ENCODE assay signal across 11 cellular contexts in the genomic region with DNA sequence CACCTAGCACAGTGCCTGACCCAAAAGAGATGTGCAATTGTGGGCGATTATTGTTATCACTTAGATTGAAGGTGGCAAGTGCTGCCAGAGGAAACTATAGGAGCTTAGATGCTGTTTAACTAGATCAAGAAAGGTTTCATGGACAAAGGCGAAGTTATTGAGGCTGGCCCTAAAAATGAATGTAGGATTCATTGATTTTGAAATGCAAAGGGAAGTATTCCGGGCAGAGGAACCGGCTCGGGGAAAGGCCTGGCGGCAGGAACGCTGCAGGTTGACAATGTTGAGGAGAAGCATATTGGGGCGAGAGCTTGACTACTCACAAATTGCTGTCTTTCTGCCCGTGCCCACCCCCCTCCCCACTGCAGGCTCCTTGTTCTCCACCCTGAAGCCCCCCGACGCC. TPM values are rescaled to one million over a fixed set of nuclear protein-coding genes. Genes with fewer than 3 reads are reported as not detected.
DNase-seq lines count a peak whose midpoint lies in the region; ATAC-seq, FAIRE-seq and TF ChIP-seq lines count a peak whose summit lies in the region.
"Had no signal": no experiment of that assay in that cellular context is flagged by ENCODE, and none has a peak within 500 bp of the region (broad histone marks: within the 10 kb centered on the region; RNA-seq: fewer than 3 reads in every experiment).

No MANE protein-coding gene starts in this region.

- DNase-seq in activated naive CD8-positive, alpha-beta T cell treated with anti-CD3 and anti-CD28 coated beads for 36 hours = no peak
- DNase-seq in activated naive CD8-positive, alpha-beta T cell treated with anti-CD3 and anti-CD28 coated beads, Interleukin-2, amount 50 U/mL, for 24 hours = no peak
- DNase-seq in keratinocyte (ENCODE audit: low read depth, low spot score) = no peak
- DNase-seq in stomach = no peak
- DNase-seq in effector CD4-positive, alpha-beta T cell = no peak
- no peak for DNase-seq in T1000 (lab: John Stamatoyannopoulos, UW)
- no peak for DNase-seq in stimulated activated CD4-positive, alpha-beta T cell treated with anti-CD3 and anti-CD28 coated beads, Interleukin-15, amount 100 ng/mL, for 24 hours

- H3K27ac ChIP-seq in keratinocyte (ENCODE audit: control insufficient read depth, insufficient read depth, low read length) = no peak overlapping the region
- no peak overlapping the region for H3K27ac ChIP-seq in stomach
- H3K27ac ChIP-seq: heart left ventricle had no signal

- no peak for TF ChIP-seq EP300 in stomach (IDR thresholded peaks at IDR 0.05)

- H3K27me3 Mint-ChIP-seq in activated naive CD8-positive, alpha-beta T cell = peaks cover 45% of the 10 kb centered on the region
- H3K27me3 Mint-ChIP-seq in activated naive CD8-positive, alpha-beta T cell treated with anti-CD3 and anti-CD28 coated beads for 36 hours = peaks cover 76% of the 10 kb centered on the region
- H3K27me3 Mint-ChIP-seq in activated naive CD8-positive, alpha-beta T cell treated with anti-CD3 and anti-CD28 coated beads, Interleukin-2, amount 50 U/mL, for 24 hours = peaks cover 60% of the 10 kb centered on the region

- no peak for TF ChIP-seq POLR2A in stomach (IDR thresholded peaks at IDR 0.05)

- H3K4me1 Mint-ChIP-seq in activated naive CD8-positive, alpha-beta T cell (ENCODE audit: low read depth) = peaks cover 13% of the 10 kb centered on the region
- peaks cover 6% of the 10 kb centered on the region for H3K4me1 Mint-ChIP-seq in activated naive CD8-positive, alpha-beta T cell treated with anti-CD3 and anti-CD28 coated beads for 36 hours
- H3K4me1 Mint-ChIP-seq in activated naive CD8-positive, alpha-beta T cell treated with anti-CD3 and anti-CD28 coated beads, Interleukin-2, amount 50 U/mL, for 24 hours = peaks cover 10% of the 10 kb centered on the region

- intact Hi-C loops in stomach (cut with DNase I; ENCODE audit: low total_unique reads) = no loop called here

- no peaks in the 10 kb centered on the region for H3K36me3 Mint-ChIP-seq in activated naive CD8-positive, alpha-beta T cell
- no peaks in the 10 kb centered on the region for H3K36me3 Mint-ChIP-seq in activated naive CD8-positive, alpha-beta T cell treated with anti-CD3 and anti-CD28 coated beads for 36 hours
- H3K36me3 Mint-ChIP-seq in activated naive CD8-positive, alpha-beta T cell treated with anti-CD3 and anti-CD28 coated beads, Interleukin-2, amount 50 U/mL, for 24 hours (ENCODE audit: low read depth) = no peaks in the 10 kb centered on the region
- H3K36me3 Mint-ChIP-seq: stimulated activated memory B cell treated with anti-CD40 and anti-IgM and Interleukin-4, amounts not matched to agents 10 μg/mL and 1 μg/mL and 100 μg/mL, for 72 hours had no signal

- no peak overlapping the region for H2AFZ ChIP-seq in keratinocyte (ENCODE audit: control insufficient read depth, low read length)

- peak overlapping the region; percentile 76 for H3K4me3 Mint-ChIP-seq in activated naive CD8-positive, alpha-beta T cell
- H3K4me3 Mint-ChIP-seq in activated naive CD8-positive, alpha-beta T cell treated with anti-CD3 and anti-CD28 coated beads for 36 hours = no peak overlapping the region
- H3K4me3 Mint-ChIP-seq in activated naive CD8-positive, alpha-beta T cell treated with anti-CD3 and anti-CD28 coated beads, Interleukin-2, amount 50 U/mL, for 24 hours = peak overlapping the region; percentile 28
- H3K4me3 Mint-ChIP-seq: stimulated activated memory B cell treated with anti-CD40 and anti-IgM and Interleukin-4, amounts not matched to agents 10 μg/mL and 1 μg/mL and 100 μg/mL, for 72 hours had no signal

- no peaks in the 10 kb centered on the region for H3K9me3 Mint-ChIP-seq in activated naive CD8-positive, alpha-beta T cell (ENCODE audit: low read depth)
- no peaks in the 10 kb centered on the region for H3K9me3 Mint-ChIP-seq in activated naive CD8-positive, alpha-beta T cell treated with anti-CD3 and anti-CD28 coated beads for 36 hours
- no peaks in the 10 kb centered on the region for H3K9me3 Mint-ChIP-seq in activated naive CD8-positive, alpha-beta T cell treated with anti-CD3 and anti-CD28 coated beads, Interleukin-2, amount 50 U/mL, for 24 hours

- no peaks in the 10 kb centered on the region for H3K36me3 ChIP-seq in keratinocyte (ENCODE audit: control insufficient read depth in 2 of 2, extremely low read depth in 1 of 2, insufficient read depth in 2 of 2, low read length in 2 of 2)
- H3K36me3 ChIP-seq in stomach = no peaks in the 10 kb centered on the region
- H3K36me3 ChIP-seq: heart left ventricle had no signal

- H3K79me2 ChIP-seq in keratinocyte (ENCODE audit: control insufficient read depth, insufficient read depth, low read length) = no peaks in the 10 kb centered on the region

- H3K27ac Mint-ChIP-seq in activated naive CD8-positive, alpha-beta T cell = no peak overlapping the region
- H3K27ac Mint-ChIP-seq in activated naive CD8-positive, alpha-beta T cell treated with anti-CD3 and anti-CD28 coated beads for 36 hours = no peak overlapping the region
- no peak overlapping the region for H3K27ac Mint-ChIP-seq in activated naive CD8-positive, alpha-beta T cell treated with anti-CD3 and anti-CD28 coated beads, Interleukin-2, amount 50 U/mL, for 24 hours
- H3K27ac Mint-ChIP-seq: stimulated activated memory B cell treated with anti-CD40 and anti-IgM and Interleukin-4, amounts not matched to agents 10 μg/mL and 1 μg/mL and 100 μg/mL, for 72 hours had no signal

- ATAC-seq in activated naive CD8-positive, alpha-beta T cell treated with anti-CD3 and anti-CD28 coated beads, Interleukin-2, amount 50 U/mL, for 24 hours = no peak
- ATAC-seq: K562 had no signal

- no peaks in the 10 kb centered on the region for H3K27me3 ChIP-seq in keratinocyte (ENCODE audit: control insufficient read depth, extremely low read depth, insufficient read depth, low read length)
- peaks cover 4 to 67% (median 29%) of the 10 kb centered on the region in 3 donors for H3K27me3 ChIP-seq in stomach

- peak overlapping the region; percentile 31 for H3K4me2 ChIP-seq in keratinocyte (ENCODE audit: control insufficient read depth, extremely low read depth, insufficient read depth, low read depth, low read length)

- FAIRE-seq in keratinocyte (lab: Jason Lieb, UNC) = no peak
- FAIRE-seq: K562 had no signal

- no peak overlapping the region for H3K4me3 ChIP-seq in keratinocyte (ENCODE audit: control insufficient read depth in 2 of 3, extremely low read depth in 1 of 3, insufficient read depth in 2 of 3, low read depth in 1 of 3, low read length in 3 of 3)
- peak overlapping the region in 3 of 4 donors; percentile 34 to 49 (median 44) for H3K4me3 ChIP-seq in stomach
- H3K4me3 ChIP-seq: K562 had no signal

- dilution Hi-C loops in keratinocyte (cut with MboI; ENCODE audit: extremely low pct_ligation_motif_present, low sequenced_read_pairs) = no loop called here

- H3K4me1 ChIP-seq in keratinocyte (ENCODE audit: control insufficient read depth, extremely low read depth, insufficient read depth, low read length) (peaks cover 8% of the 10 kb centered on the region), stomach (peaks cover 5 to 14% (median 10%) of the 10 kb centered on the region in 4 donors)

- H3K9ac ChIP-seq in keratinocyte (ENCODE audit: control insufficient read depth, extremely low read depth, insufficient read depth, low read length) = no peak overlapping the region

- H4K20me1 ChIP-seq in keratinocyte (ENCODE audit: control insufficient read depth, extremely low read depth, insufficient read depth, low read length) = no peaks in the 10 kb centered on the region

- H3K9me3 ChIP-seq in keratinocyte (ENCODE audit: control insufficient read depth, low read depth, low read length) (no peaks in the 10 kb centered on the region), stomach (no peaks in the 10 kb centered on the region)
- H3K9me3 ChIP-seq: heart left ventricle had no signal

- no peaks in the 10 kb centered on the region for H3K9me1 ChIP-seq in keratinocyte (ENCODE audit: control insufficient read depth, extremely low read depth, insufficient read depth, low read length)

- TF ChIP-seq CTCF in keratinocyte (optimal IDR thresholded peaks at IDR 0.05 in 1 of 3, IDR thresholded peaks at IDR 0.05 in 1 of 3, conservative IDR thresholded peaks at IDR 0.05 in 1 of 3; ENCODE audit: extremely low read depth in 1 of 3, insufficient read depth in 2 of 3, low read length in 3 of 3) (no peak), stomach (IDR thresholded peaks at IDR 0.05) (no peak)

- 31 to 53% (median 35%) methylated on average over 8 to 11 of the region's 11 CpGs for WGBS in stomach, 5 donors

RNA-seq across cellular contexts. Expression of a gene that starts 37.4 kb away (rescaled TPM):
- total RNA-seq in activated naive CD8-positive, alpha-beta T cell treated with anti-CD3 and anti-CD28 coated beads for 36 hours = 10 to 100 TPM; 69.7 to 73.9 TPM
- polyA plus RNA-seq in keratinocyte (39.5 to 53.0 TPM (median 51.7 TPM) in 3 replicates), stomach (10 to 100 TPM; 31.3 to 48.9 (median 44.5) TPM)
- polyA plus RNA-seq in keratinocyte (2011; ENCODE audit: low read depth) = 150 TPM
- polyA plus RNA-seq in keratinocyte (2011; cell fraction: cytosol; rRNA removed) = 47.1 and 66.9 TPM in 2 replicates
- 31.6 and 34.7 TPM in 2 replicates for polyA plus RNA-seq in keratinocyte (2011; cell fraction: nucleus; rRNA removed)
- 57.9 and 67.1 TPM in 2 replicates for polyA plus RNA-seq in keratinocyte (2012; ENCODE audit: low replicate concordance)
- 27.0 to 33.0 TPM (median 31.3 TPM) in 3 replicates for polyA minus RNA-seq in keratinocyte
- 18.0 TPM for polyA minus RNA-seq in keratinocyte (2011; cell fraction: cytosol; rRNA and poly(A)+ RNA removed)
- polyA minus RNA-seq in keratinocyte (2011; cell fraction: nucleus; rRNA and poly(A)+ RNA removed) = 8.1 and 16.3 TPM in 2 replicates
- total RNA-seq in stomach = 10 to 100 TPM in 4 of 5 donors, 1 to 10 TPM in 1; 2.3 to 50.0 (median 13.3) TPM

RNA-seq across cellular contexts. Expression of a gene that starts 55.2 kb away (rescaled TPM):
- not detected for total RNA-seq in activated naive CD8-positive, alpha-beta T cell treated with anti-CD3 and anti-CD28 coated beads for 36 hours
- polyA plus RNA-seq in keratinocyte = 0.18 to 0.77 TPM (median 0.23 TPM) in 3 replicates
- not detected for polyA plus RNA-seq in keratinocyte (2011; ENCODE audit: low read depth)
- 0.16 and 0.21 TPM in 2 replicates for polyA plus RNA-seq in keratinocyte (2011; cell fraction: cytosol; rRNA removed)
- polyA plus RNA-seq in keratinocyte (2011; cell fraction: nucleus; rRNA removed) = 0.35 and 0.36 TPM in 2 replicates
- polyA plus RNA-seq in keratinocyte (2012; ENCODE audit: low replicate concordance) = 0.95 TPM in 1 of 2 replicates, not detected in the other
- polyA minus RNA-seq in keratinocyte = 0.30 to 2.1 TPM (median 0.42 TPM) in 3 replicates
- not detected for polyA minus RNA-seq in keratinocyte (2011; cell fraction: cytosol; rRNA and poly(A)+ RNA removed)
- polyA minus RNA-seq in keratinocyte (2011; cell fraction: nucleus; rRNA and poly(A)+ RNA removed) = 0.31 and 0.42 TPM in 2 replicates
- total RNA-seq in stomach = 1 to 10 TPM in 1 of 5 donors, under 1 TPM in 2, not detected in 2; 0.18 to 9.3 (median 0.45) TPM
- under 1 TPM in 2 of 3 donors, not detected in 1; 0.18 to 0.25 TPM for polyA plus RNA-seq in stomach
- total RNA-seq: K562 had no signal
- polyA plus RNA-seq: K562 had no signal

Comparison
In these comparisons a context has a peak if more than half of its experiments do, and no peak if none do; other contexts are left out.
1. H3K4me3 ChIP-seq: peak in stomach (3 of 4); none in keratinocyte (0 of 3).